21 cellular contexts compared by ENCODE assay signal in genomic region chr4:95251568-95251967, GRCh38.
"Had no signal": no experiment of that assay in that cellular context is flagged by ENCODE, and none has a peak within 500 bp of the region (broad histone marks: within the 10 kb centered on the region; RNA-seq: fewer than 3 reads in every experiment).

No MANE protein-coding gene starts in this region.

- H3K36me3 ChIP-seq: esophagus squamous epithelium, right lobe of liver, thoracic aorta had no signal

- H3K4me1 Mint-ChIP-seq: immature natural killer cell; naive thymus-derived CD4-positive, alpha-beta T cell; stimulated activated naive B cell treated with anti-CD40 and anti-IgM and Interleukin-4, amounts not matched to agents 10 μg/mL and 1 μg/mL and 100 μg/mL, for 72 hours; stimulated activated naive CD8-positive, alpha-beta T cell treated with anti-CD3 and anti-CD28 coated beads, Interleukin-15, amount 100 ng/mL, for 72 hours had no signal

- H3K4me3 ChIP-seq: esophagus squamous epithelium, lung, psoas muscle, right lobe of liver, thoracic aorta had no signal

- H3K27me3 ChIP-seq: esophagus squamous epithelium, right lobe of liver had no signal

- H3K27ac Mint-ChIP-seq: effector memory CD8-positive, alpha-beta T cell; immature natural killer cell; naive thymus-derived CD4-positive, alpha-beta T cell; nephron progenitor cell; stimulated activated naive B cell treated with anti-CD40 and anti-IgM and Interleukin-4, amounts not matched to agents 10 μg/mL and 1 μg/mL and 100 μg/mL, for 72 hours; stimulated activated naive CD8-positive, alpha-beta T cell treated with anti-CD3 and anti-CD28 coated beads, Interleukin-15, amount 100 ng/mL, for 72 hours had no signal

- ATAC-seq: effector memory CD8-positive, alpha-beta T cell; left cardiac atrium; left ventricle myocardium superior; naive thymus-derived CD4-positive, alpha-beta T cell; psoas muscle; stimulated activated naive B cell treated with anti-CD40 and anti-IgM and Interleukin-4, amounts not matched to agents 10 μg/mL and 1 μg/mL and 100 μg/mL, for 72 hours; stimulated activated naive CD8-positive, alpha-beta T cell treated with anti-CD3 and anti-CD28 coated beads, Interleukin-15, amount 100 ng/mL, for 72 hours had no signal

- H3K36me3 Mint-ChIP-seq: immature natural killer cell; naive thymus-derived CD4-positive, alpha-beta T cell; stimulated activated naive B cell treated with anti-CD40 and anti-IgM and Interleukin-4, amounts not matched to agents 10 μg/mL and 1 μg/mL and 100 μg/mL, for 72 hours had no signal

- H3K9ac ChIP-seq: parathyroid adenoma had no signal

- H3K27me3 Mint-ChIP-seq: effector memory CD8-positive, alpha-beta T cell; naive thymus-derived CD4-positive, alpha-beta T cell; stimulated activated naive B cell treated with anti-CD40 and anti-IgM and Interleukin-4, amounts not matched to agents 10 μg/mL and 1 μg/mL and 100 μg/mL, for 72 hours; stimulated activated naive CD8-positive, alpha-beta T cell treated with anti-CD3 and anti-CD28 coated beads, Interleukin-15, amount 100 ng/mL, for 72 hours had no signal

- H3K9me3 ChIP-seq: esophagus squamous epithelium, psoas muscle, right lobe of liver, thoracic aorta had no signal

- DNase-seq: cortex of kidney; effector memory CD8-positive, alpha-beta T cell; esophagus squamous epithelium; foreskin fibroblast; immature natural killer cell; left cardiac atrium; left ventricle myocardium superior; mesendoderm; naive thymus-derived CD4-positive, alpha-beta T cell; nephron progenitor cell; psoas muscle; retina; right lobe of liver; stimulated activated CD4-positive, alpha-beta T cell treated with anti-CD3 and anti-CD28 coated beads, Interleukin-2, amount 100 ng/mL, for 24 hours; stimulated activated CD4-positive, alpha-beta T cell treated with anti-CD3 and anti-CD28 coated beads, Interleukin-4, amount 100 ng/mL, for 4 hours; stimulated activated naive B cell treated with anti-CD40 and anti-IgM and Interleukin-4, amounts not matched to agents 10 μg/mL and 1 μg/mL and 100 μg/mL, for 72 hours; stimulated activated naive CD8-positive, alpha-beta T cell treated with anti-CD3 and anti-CD28 coated beads, Interleukin-15, amount 100 ng/mL, for 72 hours; trophoblast cell had no signal

- H3K4me1 ChIP-seq: parathyroid adenoma, psoas muscle had no signal

- H3K9me3 Mint-ChIP-seq: effector memory CD8-positive, alpha-beta T cell; naive thymus-derived CD4-positive, alpha-beta T cell; nephron progenitor cell; stimulated activated naive B cell treated with anti-CD40 and anti-IgM and Interleukin-4, amounts not matched to agents 10 μg/mL and 1 μg/mL and 100 μg/mL, for 72 hours; stimulated activated naive CD8-positive, alpha-beta T cell treated with anti-CD3 and anti-CD28 coated beads, Interleukin-15, amount 100 ng/mL, for 72 hours had no signal

- H3K4me3 Mint-ChIP-seq: effector memory CD8-positive, alpha-beta T cell; immature natural killer cell; naive thymus-derived CD4-positive, alpha-beta T cell; nephron progenitor cell; stimulated activated naive B cell treated with anti-CD40 and anti-IgM and Interleukin-4, amounts not matched to agents 10 μg/mL and 1 μg/mL and 100 μg/mL, for 72 hours; stimulated activated naive CD8-positive, alpha-beta T cell treated with anti-CD3 and anti-CD28 coated beads, Interleukin-15, amount 100 ng/mL, for 72 hours had no signal
